Comparison of ENCODE assay signal across 16 cellular contexts in genomic region chr3:168888781-168889180, GRCh38.
DNase-seq lines count a peak whose midpoint lies in the region; ATAC-seq, FAIRE-seq and TF ChIP-seq lines count a peak whose summit lies in the region.
"Had no signal": no experiment of that assay in that cellular context is flagged by ENCODE, and none has a peak within 500 bp of the region (broad histone marks: within the 10 kb centered on the region; RNA-seq: fewer than 3 reads in every experiment).

No MANE protein-coding gene starts in this region.

- TF ChIP-seq CTCF in foreskin keratinocyte (conservative IDR thresholded peaks at IDR 0.05), result no peak

- FAIRE-seq in H54 (lab: Jason Lieb, UNC) (peak; percentile 91), GM19239 (lab: Jason Lieb, UNC) (no peak)
- FAIRE-seq: A549, GM12878, GM18507, H1 had no signal

- peaks cover 5% of the 10 kb centered on the region for H3K4me1 ChIP-seq in foreskin keratinocyte

- no peaks in the 10 kb centered on the region for H3K27me3 ChIP-seq in foreskin keratinocyte

- H3K27ac ChIP-seq in foreskin keratinocyte, result no peak overlapping the region
- H3K27ac ChIP-seq: A549, HL-60 had no signal

- TF ChIP-seq POLR2A in H54 (IDR thresholded peaks at IDR 0.05; ENCODE audit: low read depth, low read length), result no peak

- peak; percentile 45 for ATAC-seq in foreskin keratinocyte
- ATAC-seq: A549, GM12878 had no signal

- DNase-seq in Daoy (ENCODE audit: low read depth), result peak; percentile 6
- DNase-seq in H54 (ENCODE audit: insufficient read length, low spot score), result no peak
- DNase-seq in RKO (ENCODE audit: low spot score), result peak; percentile 35
- DNase-seq in foreskin keratinocyte, result no peak
- DNase-seq in anterior cingulate cortex (lab: John Stamatoyannopoulos, UW), result no peak
- DNase-seq in NCI-H774 (lab: John Stamatoyannopoulos, UW), result no peak
- no peak for DNase-seq in GM19239 (ENCODE audit: insufficient read length, low spot score)
- DNase-seq in AG08396 (ENCODE audit: low spot score), result no peak
- DNase-seq: Caco-2; CD8-positive, alpha-beta memory T cell; KG1 had no signal

Comparison
In these comparisons a context has a peak if more than half of its experiments do, and no peak if none do; other contexts are left out.
1. DNase-seq: peak in Daoy (single experiment) and RKO (single experiment); none in H54 (single experiment), foreskin keratinocyte (0 of 2), anterior cingulate cortex (0 of 58), NCI-H774 (single experiment), GM19239 (single experiment) and AG08396 (single experiment).